Comparison of ENCODE assay signal across 1 cellular context in genomic region chr2:46303233-46303632, GRCh38.
TF ChIP-seq lines count a peak whose summit lies in the region.

No MANE protein-coding gene starts in this region.

TF ChIP-seq in SK-N-SH treated with all-trans-retinoic acid at 6 μM for 48 hours, 23 proteins besides CTCF, POLR2A, EP300 and RAD21 (continued from another document):
- TF ChIP-seq POU6F1 (CRISPR knock-in tag; IDR thresholded peaks at IDR 0.05; ENCODE audit: borderline replicate concordance, low read depth) (no peak), GLIS3 (CRISPR knock-in tag; IDR thresholded peaks at IDR 0.05) (no peak), TSHZ2 (CRISPR knock-in tag; IDR thresholded peaks at IDR 0.05) (no peak), CREB5 (CRISPR knock-in tag; IDR thresholded peaks at IDR 0.05; ENCODE audit: low read depth) (no peak), ZNF565 (CRISPR knock-in tag; conservative IDR thresholded peaks at IDR 0.05; ENCODE audit: low read depth) (no peak), CSDC2 (CRISPR knock-in tag; IDR thresholded peaks at IDR 0.05) (no peak), BACH2 (CRISPR knock-in tag; IDR thresholded peaks at IDR 0.05; ENCODE audit: borderline replicate concordance) (no peak), OSR1 (CRISPR knock-in tag; IDR thresholded peaks at IDR 0.05) (no peak), ZFP3 (CRISPR knock-in tag; IDR thresholded peaks at IDR 0.05) (no peak), TOX (CRISPR knock-in tag; IDR thresholded peaks at IDR 0.05; ENCODE audit: borderline replicate concordance) (no peak), ISL1 (CRISPR knock-in tag; IDR thresholded peaks at IDR 0.05) (no peak)
TF ChIP-seq in SK-N-SH treated with all-trans-retinoic acid at 6 μM for 48 hours: peak in this region for 0.
